Comparison of ENCODE assay signal across 9 cellular contexts in genomic region chr12:25052191-25053020, GRCh38.
DNase-seq lines count a peak whose midpoint lies in the region; ATAC-seq and TF ChIP-seq lines count a peak whose summit lies in the region.
"Had no signal": no experiment of that assay in that cellular context is flagged by ENCODE, and none has a peak within 500 bp of the region (broad histone marks: within the 10 kb centered on the region; RNA-seq: fewer than 3 reads in every experiment).

No MANE protein-coding gene starts in this region.

- no peak for TF ChIP-seq POLR2A in tibial nerve (IDR thresholded peaks at IDR 0.05)

- H3K27ac Mint-ChIP-seq in activated naive CD8-positive, alpha-beta T cell treated with anti-CD3 and anti-CD28 coated beads for 36 hours, result peak overlapping the region; percentile 99

- H3K36me3 Mint-ChIP-seq in activated naive CD8-positive, alpha-beta T cell treated with anti-CD3 and anti-CD28 coated beads for 36 hours, result peaks cover 7% of the 10 kb centered on the region

- 59 to 60% methylated on average over 13 of the region's 13 CpGs for WGBS in tibial nerve, 2 donors

- no peak for TF ChIP-seq CTCF in lower lobe of right lung (IDR thresholded peaks at IDR 0.05)
- no peak for TF ChIP-seq CTCF in tibial nerve (IDR thresholded peaks at IDR 0.05)

- H3K9me3 ChIP-seq in lower lobe of right lung (no peaks in the 10 kb centered on the region), tibial nerve (peaks cover 0 to under 1% (median 0%) of the 10 kb centered on the region in 4 donors)

- H3K27me3 Mint-ChIP-seq in activated naive CD8-positive, alpha-beta T cell treated with anti-CD3 and anti-CD28 coated beads for 36 hours, result no peaks in the 10 kb centered on the region

- H3K4me1 Mint-ChIP-seq in activated naive CD8-positive, alpha-beta T cell treated with anti-CD3 and anti-CD28 coated beads for 36 hours, result peaks cover 40% of the 10 kb centered on the region

- H3K9me3 Mint-ChIP-seq in activated naive CD8-positive, alpha-beta T cell treated with anti-CD3 and anti-CD28 coated beads for 36 hours, result peaks cover 6% of the 10 kb centered on the region

- H3K36me3 ChIP-seq in lower lobe of right lung, result no peaks in the 10 kb centered on the region
- no peaks in the 10 kb centered on the region for H3K36me3 ChIP-seq in tibial nerve

- ATAC-seq in GM18907 (IDR thresholded peaks at IDR 0.05; ENCODE audit: unreplicated experiment) (peak; percentile 77), HG02973 (IDR thresholded peaks at IDR 0.05; ENCODE audit: unreplicated experiment) (peak; percentile 61), lower lobe of right lung (peak; percentile 92 to 95)

- peak overlapping the region; percentile 83 for H3K27ac ChIP-seq in lower lobe of right lung
- peak overlapping the region in 3 of 4 donors; percentile 22 to 65 (median 53) for H3K27ac ChIP-seq in tibial nerve
- H3K27ac ChIP-seq: SK-N-MC had no signal

- H3K4me1 ChIP-seq in lower lobe of right lung (peaks cover 28% of the 10 kb centered on the region), tibial nerve (peaks cover 0 to 9% (median 0%) of the 10 kb centered on the region in 4 donors)

- TF ChIP-seq EP300 in tibial nerve (IDR thresholded peaks at IDR 0.05), result peak in 1 of 2 donors; percentile 57

- intact Hi-C loops in lower lobe of right lung (cut with DNase I), result no loop called here

- H3K27me3 ChIP-seq in lower lobe of right lung (ENCODE audit: low read depth) (no peaks in the 10 kb centered on the region), tibial nerve (no peaks in the 10 kb centered on the region)

- H3K4me3 ChIP-seq in lower lobe of right lung (peak overlapping the region; percentile 52), tibial nerve (peak overlapping the region in 2 of 4 donors; percentile 33 to 46)
- H3K4me3 ChIP-seq: SK-N-MC had no signal

- peak; percentile 99 for DNase-seq in SIG-M5 (lab: John Stamatoyannopoulos, UW)
- DNase-seq in activated naive CD8-positive, alpha-beta T cell treated with anti-CD3 and anti-CD28 coated beads for 36 hours, result peak; percentile 34
- DNase-seq in lower lobe of right lung, result no peak
- DNase-seq in tibial nerve (ENCODE audit: low spot score in 2 of 2), result no peak
- DNase-seq in NCI-H82 (lab: John Stamatoyannopoulos, UW), result no peak
- no peak for DNase-seq in NCI-H1092 (lab: John Stamatoyannopoulos, UW)

- H3K4me3 Mint-ChIP-seq in activated naive CD8-positive, alpha-beta T cell treated with anti-CD3 and anti-CD28 coated beads for 36 hours, result peak overlapping the region; percentile 92

Comparison
In these comparisons a context has a peak if more than half of its experiments do, and no peak if none do; other contexts are left out.
1. DNase-seq: peak in SIG-M5 (single experiment) and activated naive CD8-positive, alpha-beta T cell treated with anti-CD3 and anti-CD28 coated beads for 36 hours (single experiment); none in lower lobe of right lung (single experiment), tibial nerve (0 of 2), NCI-H82 (single experiment) and NCI-H1092 (single experiment).
2. Peak in every context shown above with its lines, with median percentiles within 50 percentile points of each other: ATAC-seq.